ENCODE assay signal across 37 cellular contexts in genomic region chr6:51394061-51394460, GRCh38.
"Had no signal": no experiment of that assay in that cellular context is flagged by ENCODE, and none has a peak within 500 bp of the region (broad histone marks: within the 10 kb centered on the region; RNA-seq: fewer than 3 reads in every experiment).

No MANE protein-coding gene starts in this region.

- H3K27ac ChIP-seq: adrenal gland, body of pancreas, brain microvascular endothelial cell, breast epithelium, VCaP had no signal

- H3K9me3 ChIP-seq: adrenal gland, body of pancreas, breast epithelium had no signal

- H3K27me3 Mint-ChIP-seq: activated B cell treated with CpG ODN at 0.5 μM for 24 hours; activated CD4-positive, alpha-beta memory T cell treated with anti-CD3 and anti-CD28 coated beads for 36 hours; activated CD4-positive, alpha-beta T cell treated with anti-CD3 and anti-CD28 coated beads, Interleukin-2, amount 10 ng/mL, durations not matched to agents 24 days and 14 days; activated CD8-positive, alpha-beta T cell treated with anti-CD3 and anti-CD28 coated beads for 36 hours; activated naive CD8-positive, alpha-beta T cell treated with anti-CD3 and anti-CD28 coated beads for 36 hours; activated T-helper 17 cell treated with anti-CD3 and anti-CD28 coated beads, Interleukin-2, amount 50 U/mL, for 72 hours had no signal

- H3K36me3 Mint-ChIP-seq: activated CD4-positive, alpha-beta memory T cell treated with anti-CD3 and anti-CD28 coated beads for 36 hours; activated naive CD4-positive, alpha-beta T cell treated with anti-CD3 and anti-CD28 coated beads, Interleukin-2, amount 50 U/mL, for 72 hours; activated naive CD8-positive, alpha-beta T cell treated with anti-CD3 and anti-CD28 coated beads for 36 hours had no signal

- H3K27me3 ChIP-seq: adrenal gland, body of pancreas, brain microvascular endothelial cell, breast epithelium had no signal

- DNase-seq: activated B cell treated with CpG ODN at 0.5 μM for 24 hours; activated CD4-positive, alpha-beta memory T cell treated with anti-CD3 and anti-CD28 coated beads for 36 hours; activated CD4-positive, alpha-beta T cell treated with anti-CD3 and anti-CD28 coated beads for 4 hours; activated CD4-positive, alpha-beta T cell treated with anti-CD3 and anti-CD28 coated beads, Interleukin-2, amount 10 ng/mL, durations not matched to agents 24 days and 14 days; activated CD4-positive, alpha-beta T cell treated with anti-CD3 and anti-CD28 coated beads, Interleukin-2, amount 50 U/mL, for 1 hour; activated CD4-positive, alpha-beta T cell treated with anti-CD3 and anti-CD28 coated beads, Interleukin-2, amount 50 U/mL, for 4 hours; activated CD4-positive, CD25-positive, alpha-beta regulatory T cell treated with anti-CD3 and anti-CD28 coated beads, Interleukin-2, amount 50 U/mL, for 72 hours; activated CD8-positive, alpha-beta memory T cell treated with anti-CD3 and anti-CD28 coated beads, Interleukin-2, amount 50 U/mL, for 4 hours; activated CD8-positive, alpha-beta T cell treated with anti-CD3 and anti-CD28 coated beads for 36 hours; activated effector memory CD4-positive, alpha-beta T cell treated with anti-CD3 and anti-CD28 coated beads, Interleukin-2, amount 50 U/mL, for 16 hours; activated gamma-delta T cell treated with Interleukin-2 at 50 U/mL for 16 hours; activated naive CD4-positive, alpha-beta T cell; activated naive CD4-positive, alpha-beta T cell treated with anti-CD3 and anti-CD28 coated beads for 36 hours; activated naive CD4-positive, alpha-beta T cell treated with anti-CD3 and anti-CD28 coated beads, Interleukin-2, amount 50 U/mL, for 16 hours; activated naive CD8-positive, alpha-beta T cell treated with anti-CD3 and anti-CD28 coated beads for 36 hours; activated T-cell treated with anti-CD3 and anti-CD28 coated beads for 4 hours; activated T-cell treated with anti-CD3 and anti-CD28 coated beads, Interleukin-2, amount 50 U/mL, for 1 hour; activated T-cell treated with anti-CD3 and anti-CD28 coated beads, Interleukin-2, amount 50 U/mL, for 4 hours; activated T-cell treated with anti-CD3 and anti-CD28 coated beads, Interleukin-2, amount 50 U/mL, for 72 hours; adrenal gland; amniotic stem cell; aorta; body of pancreas; brain microvascular endothelial cell; central memory CD4-positive, alpha-beta T cell; T-helper 1 cell; T-helper 2 cell; T-helper 9 cell had no signal

- H3K4me3 Mint-ChIP-seq: activated B cell treated with CpG ODN at 0.5 μM for 24 hours; activated CD4-positive, alpha-beta memory T cell treated with anti-CD3 and anti-CD28 coated beads for 36 hours; activated CD4-positive, alpha-beta T cell treated with anti-CD3 and anti-CD28 coated beads, Interleukin-2, amount 10 ng/mL, durations not matched to agents 24 days and 14 days; activated CD8-positive, alpha-beta T cell treated with anti-CD3 and anti-CD28 coated beads for 36 hours; activated naive CD4-positive, alpha-beta T cell treated with anti-CD3 and anti-CD28 coated beads for 36 hours; activated naive CD8-positive, alpha-beta T cell treated with anti-CD3 and anti-CD28 coated beads for 36 hours; activated T-cell treated with anti-CD3 and anti-CD28 coated beads, Interleukin-2, amount 50 U/mL, for 4 hours; activated T-cell treated with anti-CD3 and anti-CD28 coated beads, Interleukin-2, amount 50 U/mL, for 72 hours; activated T-helper 1 cell treated with anti-CD3 and anti-CD28 coated beads, Interleukin-12 subunit alpha, Interleukin-12 subunit beta, Interleukin-2, Interleukin-4 antibody, amounts not matched to agents 30 ng/mL and 10 ng/mL and 1 ng/mL, durations not matched to agents 14 hours and 24 hours and 36 hours; activated T-helper 17 cell treated with anti-CD3 and anti-CD28 coated beads, Interleukin-2, amount 50 U/mL, for 72 hours; T-helper 1 cell treated with Interleukin-12 subunit alpha and Interleukin-12 subunit beta and Interleukin-4 antibody, amounts not matched to agents 30 μg/mL and 1 μg/mL, for 36 hours; T-helper 2 cell treated with Interferon-gamma antibody and Interleukin-4, amounts not matched to agents 5 μg/mL and 100 μg/mL, for 36 hours had no signal

- H3K9me3 Mint-ChIP-seq: activated naive CD8-positive, alpha-beta T cell treated with anti-CD3 and anti-CD28 coated beads for 36 hours; activated T-helper 1 cell treated with anti-CD3 and anti-CD28 coated beads, Interleukin-12 subunit alpha, Interleukin-12 subunit beta, Interleukin-2, Interleukin-4 antibody, amounts not matched to agents 30 ng/mL and 10 ng/mL and 1 ng/mL, durations not matched to agents 14 hours and 24 hours and 36 hours; T-helper 1 cell treated with Interleukin-12 subunit alpha and Interleukin-12 subunit beta and Interleukin-4 antibody, amounts not matched to agents 30 μg/mL and 1 μg/mL, for 36 hours; T-helper 2 cell treated with Interferon-gamma antibody and Interleukin-4, amounts not matched to agents 5 μg/mL and 100 μg/mL, for 36 hours had no signal

- H3K27ac Mint-ChIP-seq: activated B cell treated with CpG ODN at 0.5 μM for 24 hours; activated CD4-positive, alpha-beta memory T cell treated with anti-CD3 and anti-CD28 coated beads for 36 hours; activated CD4-positive, alpha-beta T cell treated with anti-CD3 and anti-CD28 coated beads, Interleukin-2, amount 10 ng/mL, durations not matched to agents 24 days and 14 days; activated CD8-positive, alpha-beta T cell treated with anti-CD3 and anti-CD28 coated beads for 36 hours; activated naive CD4-positive, alpha-beta T cell treated with anti-CD3 and anti-CD28 coated beads for 36 hours; activated naive CD4-positive, alpha-beta T cell treated with anti-CD3 and anti-CD28 coated beads, Interleukin-2, amount 50 U/mL, for 72 hours; activated naive CD8-positive, alpha-beta T cell treated with anti-CD3 and anti-CD28 coated beads for 36 hours; activated T-cell treated with anti-CD3 and anti-CD28 coated beads, Interleukin-2, amount 50 U/mL, for 72 hours; activated T-helper 1 cell treated with anti-CD3 and anti-CD28 coated beads, Interleukin-12 subunit alpha, Interleukin-12 subunit beta, Interleukin-2, Interleukin-4 antibody, amounts not matched to agents 30 ng/mL and 10 ng/mL and 1 ng/mL, durations not matched to agents 14 hours and 24 hours and 36 hours; activated T-helper 17 cell treated with anti-CD3 and anti-CD28 coated beads, Interleukin-2, amount 50 U/mL, for 72 hours; T-helper 1 cell treated with Interleukin-12 subunit alpha and Interleukin-12 subunit beta and Interleukin-4 antibody, amounts not matched to agents 30 μg/mL and 1 μg/mL, for 36 hours; T-helper 2 cell treated with Interferon-gamma antibody and Interleukin-4, amounts not matched to agents 5 μg/mL and 100 μg/mL, for 36 hours had no signal

- H3K4me1 ChIP-seq: adrenal gland, body of pancreas, breast epithelium had no signal

- FAIRE-seq: astrocyte, TTC549 had no signal

- H3K4me3 ChIP-seq: adrenal gland, body of pancreas, breast epithelium had no signal

- H3K4me1 Mint-ChIP-seq: activated B cell treated with CpG ODN at 0.5 μM for 24 hours; activated CD4-positive, alpha-beta T cell treated with anti-CD3 and anti-CD28 coated beads, Interleukin-2, amount 10 ng/mL, durations not matched to agents 24 days and 14 days; activated naive CD8-positive, alpha-beta T cell treated with anti-CD3 and anti-CD28 coated beads for 36 hours; activated T-helper 17 cell treated with anti-CD3 and anti-CD28 coated beads, Interleukin-2, amount 50 U/mL, for 72 hours had no signal

- H3K36me3 ChIP-seq: adrenal gland, brain microvascular endothelial cell, breast epithelium had no signal

- ATAC-seq: activated CD8-positive, alpha-beta T cell treated with anti-CD3 and anti-CD28 coated beads for 36 hours; activated naive CD4-positive, alpha-beta T cell treated with anti-CD3 and anti-CD28 coated beads, Interleukin-2, amount 50 U/mL, for 72 hours; activated T-cell treated with anti-CD3 and anti-CD28 coated beads, Interleukin-2, amount 50 U/mL, for 4 hours; activated T-cell treated with anti-CD3 and anti-CD28 coated beads, Interleukin-2, amount 50 U/mL, for 72 hours; activated T-helper 17 cell treated with anti-CD3 and anti-CD28 coated beads, Interleukin-2, amount 50 U/mL, for 72 hours; body of pancreas had no signal
